1 cellular context compared by ENCODE assay signal in the genomic region with DNA sequence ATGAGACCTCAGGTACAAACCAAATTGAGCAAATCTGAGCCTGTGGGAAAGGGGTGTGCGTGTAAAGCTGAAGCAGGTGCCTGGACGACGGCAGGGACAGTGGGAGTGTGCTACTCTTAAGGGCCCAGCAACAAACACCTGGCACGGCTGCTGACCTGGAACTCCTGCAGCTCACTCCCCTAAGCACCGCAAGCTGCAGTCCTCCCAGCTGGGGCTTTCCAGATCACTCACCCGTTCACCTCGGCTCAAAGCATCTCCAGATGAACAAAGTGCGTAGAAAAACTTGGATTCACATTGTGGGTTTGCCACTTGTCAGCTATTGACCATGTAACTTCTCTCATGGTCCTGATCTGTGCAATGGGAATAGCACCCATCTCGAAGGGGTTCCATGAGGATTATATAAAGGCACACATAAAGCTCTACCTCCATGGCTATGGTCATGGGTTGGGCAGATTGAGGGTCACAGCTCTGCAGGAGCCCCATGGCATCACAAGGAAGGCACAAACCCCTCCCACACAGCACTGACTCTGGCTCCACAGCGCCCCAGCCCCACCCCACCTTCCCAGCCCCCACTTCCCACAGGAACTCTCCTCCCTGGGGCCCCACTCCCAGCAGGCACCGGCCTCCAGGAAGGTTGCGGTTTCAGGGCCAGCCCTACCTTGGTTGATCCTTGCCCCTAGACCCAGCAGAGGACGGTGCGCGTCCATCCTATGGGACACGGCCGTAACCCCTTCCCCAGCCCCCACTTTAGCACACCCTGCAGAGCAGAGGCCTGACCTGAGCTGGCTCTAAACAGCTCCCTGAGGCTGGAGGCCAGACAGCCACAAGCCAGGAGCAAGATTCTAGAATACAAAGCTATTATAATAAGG.
TF ChIP-seq lines count a peak whose summit lies in the region.

No MANE protein-coding gene starts in this region.

TF ChIP-seq in HepG2, 621 proteins besides CTCF, POLR2A, EP300 and RAD21 (continued from another document and continues in another):
- TF ChIP-seq, protein P1, sequence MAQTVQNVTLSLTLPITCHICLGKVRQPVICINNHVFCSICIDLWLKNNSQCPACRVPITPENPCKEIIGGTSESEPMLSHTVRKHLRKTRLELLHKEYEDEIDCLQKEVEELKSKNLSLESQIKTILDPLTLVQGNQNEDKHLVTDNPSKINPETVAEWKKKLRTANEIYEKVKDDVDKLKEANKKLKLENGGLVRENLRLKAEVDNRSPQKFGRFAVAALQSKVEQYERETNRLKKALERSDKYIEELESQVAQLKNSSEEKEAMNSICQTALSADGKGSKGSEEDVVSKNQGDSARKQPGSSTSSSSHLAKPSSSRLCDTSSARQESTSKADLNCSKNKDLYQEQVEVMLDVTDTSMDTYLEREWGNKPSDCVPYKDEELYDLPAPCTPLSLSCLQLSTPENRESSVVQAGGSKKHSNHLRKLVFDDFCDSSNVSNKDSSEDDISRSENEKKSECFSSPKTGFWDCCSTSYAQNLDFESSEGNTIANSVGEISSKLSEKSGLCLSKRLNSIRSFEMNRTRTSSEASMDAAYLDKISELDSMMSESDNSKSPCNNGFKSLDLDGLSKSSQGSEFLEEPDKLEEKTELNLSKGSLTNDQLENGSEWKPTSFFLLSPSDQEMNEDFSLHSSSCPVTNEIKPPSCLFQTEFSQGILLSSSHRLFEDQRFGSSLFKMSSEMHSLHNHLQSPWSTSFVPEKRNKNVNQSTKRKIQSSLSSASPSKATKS (CRISPR knock-in tag; IDR thresholded peaks at IDR 0.05), result no peak
- no peak for TF ChIP-seq ZBTB21 (CRISPR knock-in tag; IDR thresholded peaks at IDR 0.05)
- TF ChIP-seq ZNF607 (CRISPR knock-in tag; IDR thresholded peaks at IDR 0.05; ENCODE audit: borderline replicate concordance), result no peak
- 0 out of 2 replicates have a peak, but pooled peaks have one; percentile 43 for TF ChIP-seq KDM2A (CRISPR knock-in tag; IDR thresholded peaks at IDR 0.05; ENCODE audit: borderline replicate concordance, low read depth)
- TF ChIP-seq ZNF253 (CRISPR knock-in tag; IDR thresholded peaks at IDR 0.05; ENCODE audit: borderline replicate concordance), result no peak
- no peak for TF ChIP-seq EEA1 (CRISPR knock-in tag; IDR thresholded peaks at IDR 0.05; ENCODE audit: borderline replicate concordance)
- no peak for TF ChIP-seq SATB2 (CRISPR knock-in tag; IDR thresholded peaks at IDR 0.05)
- TF ChIP-seq ZNF703 (CRISPR knock-in tag; IDR thresholded peaks at IDR 0.05; ENCODE audit: borderline replicate concordance), result no peak
- TF ChIP-seq FOXO1 (CRISPR knock-in tag; IDR thresholded peaks at IDR 0.05), result no peak
- no peak for TF ChIP-seq ZNF264 (CRISPR knock-in tag; IDR thresholded peaks at IDR 0.05)
- no peak for TF ChIP-seq SP1 (IDR thresholded peaks at IDR 0.05)
- TF ChIP-seq SP1 (CRISPR knock-in tag; IDR thresholded peaks at IDR 0.05), result no peak
- no peak for TF ChIP-seq PPARG (CRISPR knock-in tag; conservative IDR thresholded peaks at IDR 0.05)
- peak; percentile 59 for TF ChIP-seq PHF21A (CRISPR knock-in tag; IDR thresholded peaks at IDR 0.05)
- TF ChIP-seq IKZF4 (CRISPR knock-in tag; IDR thresholded peaks at IDR 0.05; ENCODE audit: borderline replicate concordance, low read depth, not compliant biosample characterization), result no peak
- TF ChIP-seq, protein P2, sequence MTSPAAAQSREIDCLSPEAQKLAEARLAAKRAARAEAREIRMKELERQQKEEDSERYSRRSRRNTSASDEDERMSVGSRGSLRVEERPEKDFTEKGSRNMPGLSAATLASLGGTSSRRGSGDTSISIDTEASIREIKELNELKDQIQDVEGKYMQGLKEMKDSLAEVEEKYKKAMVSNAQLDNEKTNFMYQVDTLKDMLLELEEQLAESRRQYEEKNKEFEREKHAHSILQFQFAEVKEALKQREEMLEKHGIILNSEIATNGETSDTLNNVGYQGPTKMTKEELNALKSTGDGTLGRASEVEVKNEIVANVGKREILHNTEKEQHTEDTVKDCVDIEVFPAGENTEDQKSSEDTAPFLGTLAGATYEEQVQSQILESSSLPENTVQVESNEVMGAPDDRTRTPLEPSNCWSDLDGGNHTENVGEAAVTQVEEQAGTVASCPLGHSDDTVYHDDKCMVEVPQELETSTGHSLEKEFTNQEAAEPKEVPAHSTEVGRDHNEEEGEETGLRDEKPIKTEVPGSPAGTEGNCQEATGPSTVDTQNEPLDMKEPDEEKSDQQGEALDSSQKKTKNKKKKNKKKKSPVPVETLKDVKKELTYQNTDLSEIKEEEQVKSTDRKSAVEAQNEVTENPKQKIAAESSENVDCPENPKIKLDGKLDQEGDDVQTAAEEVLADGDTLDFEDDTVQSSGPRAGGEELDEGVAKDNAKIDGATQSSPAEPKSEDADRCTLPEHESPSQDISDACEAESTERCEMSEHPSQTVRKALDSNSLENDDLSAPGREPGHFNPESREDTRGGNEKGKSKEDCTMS (CRISPR knock-in tag; conservative IDR thresholded peaks at IDR 0.05), result no peak
- TF ChIP-seq SALL2 (CRISPR knock-in tag; IDR thresholded peaks at IDR 0.05), result no peak
- TF ChIP-seq, protein P3, sequence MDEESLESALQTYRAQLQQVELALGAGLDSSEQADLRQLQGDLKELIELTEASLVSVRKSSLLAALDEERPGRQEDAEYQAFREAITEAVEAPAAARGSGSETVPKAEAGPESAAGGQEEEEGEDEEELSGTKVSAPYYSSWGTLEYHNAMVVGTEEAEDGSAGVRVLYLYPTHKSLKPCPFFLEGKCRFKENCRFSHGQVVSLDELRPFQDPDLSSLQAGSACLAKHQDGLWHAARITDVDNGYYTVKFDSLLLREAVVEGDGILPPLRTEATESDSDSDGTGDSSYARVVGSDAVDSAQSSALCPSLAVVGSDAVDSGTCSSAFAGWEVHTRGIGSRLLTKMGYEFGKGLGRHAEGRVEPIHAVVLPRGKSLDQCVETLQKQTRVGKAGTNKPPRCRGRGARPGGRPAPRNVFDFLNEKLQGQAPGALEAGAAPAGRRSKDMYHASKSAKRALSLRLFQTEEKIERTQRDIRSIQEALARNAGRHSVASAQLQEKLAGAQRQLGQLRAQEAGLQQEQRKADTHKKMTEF (CRISPR knock-in tag; IDR thresholded peaks at IDR 0.05), result peak; percentile 36; the same call in 1 of the 2 replicates
- TF ChIP-seq, protein P4, sequence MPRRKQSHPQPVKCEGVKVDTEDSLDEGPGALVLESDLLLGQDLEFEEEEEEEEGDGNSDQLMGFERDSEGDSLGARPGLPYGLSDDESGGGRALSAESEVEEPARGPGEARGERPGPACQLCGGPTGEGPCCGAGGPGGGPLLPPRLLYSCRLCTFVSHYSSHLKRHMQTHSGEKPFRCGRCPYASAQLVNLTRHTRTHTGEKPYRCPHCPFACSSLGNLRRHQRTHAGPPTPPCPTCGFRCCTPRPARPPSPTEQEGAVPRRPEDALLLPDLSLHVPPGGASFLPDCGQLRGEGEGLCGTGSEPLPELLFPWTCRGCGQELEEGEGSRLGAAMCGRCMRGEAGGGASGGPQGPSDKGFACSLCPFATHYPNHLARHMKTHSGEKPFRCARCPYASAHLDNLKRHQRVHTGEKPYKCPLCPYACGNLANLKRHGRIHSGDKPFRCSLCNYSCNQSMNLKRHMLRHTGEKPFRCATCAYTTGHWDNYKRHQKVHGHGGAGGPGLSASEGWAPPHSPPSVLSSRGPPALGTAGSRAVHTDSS (CRISPR knock-in tag; conservative IDR thresholded peaks at IDR 0.05), result no peak
- no peak for TF ChIP-seq ZFP41 (CRISPR knock-in tag; IDR thresholded peaks at IDR 0.05; ENCODE audit: borderline replicate concordance)
- peak; percentile 40; the same call in 1 of the 2 replicates for TF ChIP-seq KDM6A (CRISPR knock-in tag; IDR thresholded peaks at IDR 0.05; ENCODE audit: low read depth)
- TF ChIP-seq SETDB1 (CRISPR knock-in tag; IDR thresholded peaks at IDR 0.05; ENCODE audit: borderline replicate concordance), result no peak
- TF ChIP-seq NR2F2 (IDR thresholded peaks at IDR 0.05; ENCODE audit: borderline replicate concordance, low read depth), result no peak; the same call in 1 of the 2 replicates
- TF ChIP-seq ZNF460 (CRISPR knock-in tag; IDR thresholded peaks at IDR 0.05; ENCODE audit: borderline replicate concordance), result no peak
- no peak for TF ChIP-seq ZNF792 (CRISPR knock-in tag; IDR thresholded peaks at IDR 0.05)
- TF ChIP-seq, protein P5, sequence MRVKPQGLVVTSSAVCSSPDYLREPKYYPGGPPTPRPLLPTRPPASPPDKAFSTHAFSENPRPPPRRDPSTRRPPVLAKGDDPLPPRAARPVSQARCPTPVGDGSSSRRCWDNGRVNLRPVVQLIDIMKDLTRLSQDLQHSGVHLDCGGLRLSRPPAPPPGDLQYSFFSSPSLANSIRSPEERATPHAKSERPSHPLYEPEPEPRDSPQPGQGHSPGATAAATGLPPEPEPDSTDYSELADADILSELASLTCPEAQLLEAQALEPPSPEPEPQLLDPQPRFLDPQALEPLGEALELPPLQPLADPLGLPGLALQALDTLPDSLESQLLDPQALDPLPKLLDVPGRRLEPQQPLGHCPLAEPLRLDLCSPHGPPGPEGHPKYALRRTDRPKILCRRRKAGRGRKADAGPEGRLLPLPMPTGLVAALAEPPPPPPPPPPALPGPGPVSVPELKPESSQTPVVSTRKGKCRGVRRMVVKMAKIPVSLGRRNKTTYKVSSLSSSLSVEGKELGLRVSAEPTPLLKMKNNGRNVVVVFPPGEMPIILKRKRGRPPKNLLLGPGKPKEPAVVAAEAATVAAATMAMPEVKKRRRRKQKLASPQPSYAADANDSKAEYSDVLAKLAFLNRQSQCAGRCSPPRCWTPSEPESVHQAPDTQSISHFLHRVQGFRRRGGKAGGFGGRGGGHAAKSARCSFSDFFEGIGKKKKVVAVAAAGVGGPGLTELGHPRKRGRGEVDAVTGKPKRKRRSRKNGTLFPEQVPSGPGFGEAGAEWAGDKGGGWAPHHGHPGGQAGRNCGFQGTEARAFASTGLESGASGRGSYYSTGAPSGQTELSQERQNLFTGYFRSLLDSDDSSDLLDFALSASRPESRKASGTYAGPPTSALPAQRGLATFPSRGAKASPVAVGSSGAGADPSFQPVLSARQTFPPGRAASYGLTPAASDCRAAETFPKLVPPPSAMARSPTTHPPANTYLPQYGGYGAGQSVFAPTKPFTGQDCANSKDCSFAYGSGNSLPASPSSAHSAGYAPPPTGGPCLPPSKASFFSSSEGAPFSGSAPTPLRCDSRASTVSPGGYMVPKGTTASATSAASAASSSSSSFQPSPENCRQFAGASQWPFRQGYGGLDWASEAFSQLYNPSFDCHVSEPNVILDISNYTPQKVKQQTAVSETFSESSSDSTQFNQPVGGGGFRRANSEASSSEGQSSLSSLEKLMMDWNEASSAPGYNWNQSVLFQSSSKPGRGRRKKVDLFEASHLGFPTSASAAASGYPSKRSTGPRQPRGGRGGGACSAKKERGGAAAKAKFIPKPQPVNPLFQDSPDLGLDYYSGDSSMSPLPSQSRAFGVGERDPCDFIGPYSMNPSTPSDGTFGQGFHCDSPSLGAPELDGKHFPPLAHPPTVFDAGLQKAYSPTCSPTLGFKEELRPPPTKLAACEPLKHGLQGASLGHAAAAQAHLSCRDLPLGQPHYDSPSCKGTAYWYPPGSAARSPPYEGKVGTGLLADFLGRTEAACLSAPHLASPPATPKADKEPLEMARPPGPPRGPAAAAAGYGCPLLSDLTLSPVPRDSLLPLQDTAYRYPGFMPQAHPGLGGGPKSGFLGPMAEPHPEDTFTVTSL (CRISPR knock-in tag; IDR thresholded peaks at IDR 0.05; ENCODE audit: borderline replicate concordance), result no peak
- no peak for TF ChIP-seq KLF9 (CRISPR knock-in tag; IDR thresholded peaks at IDR 0.05; ENCODE audit: low read depth)
- no peak for TF ChIP-seq RBAK (CRISPR knock-in tag; IDR thresholded peaks at IDR 0.05)
- TF ChIP-seq, protein P6, sequence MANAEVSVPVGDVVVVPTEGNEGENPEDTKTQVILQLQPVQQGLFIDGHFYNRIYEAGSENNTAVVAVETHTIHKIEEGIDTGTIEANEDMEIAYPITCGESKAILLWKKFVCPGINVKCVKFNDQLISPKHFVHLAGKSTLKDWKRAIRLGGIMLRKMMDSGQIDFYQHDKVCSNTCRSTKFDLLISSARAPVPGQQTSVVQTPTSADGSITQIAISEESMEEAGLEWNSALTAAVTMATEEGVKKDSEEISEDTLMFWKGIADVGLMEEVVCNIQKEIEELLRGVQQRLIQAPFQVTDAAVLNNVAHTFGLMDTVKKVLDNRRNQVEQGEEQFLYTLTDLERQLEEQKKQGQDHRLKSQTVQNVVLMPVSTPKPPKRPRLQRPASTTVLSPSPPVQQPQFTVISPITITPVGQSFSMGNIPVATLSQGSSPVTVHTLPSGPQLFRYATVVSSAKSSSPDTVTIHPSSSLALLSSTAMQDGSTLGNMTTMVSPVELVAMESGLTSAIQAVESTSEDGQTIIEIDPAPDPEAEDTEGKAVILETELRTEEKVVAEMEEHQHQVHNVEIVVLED (CRISPR knock-in tag; IDR thresholded peaks at IDR 0.05; ENCODE audit: borderline replicate concordance), result no peak
- no peak for TF ChIP-seq HMGA1 (CRISPR knock-in tag; conservative IDR thresholded peaks at IDR 0.05)
- TF ChIP-seq ZNF382 (CRISPR knock-in tag; IDR thresholded peaks at IDR 0.05; ENCODE audit: borderline replicate concordance), result no peak
- TF ChIP-seq ZNF354B (CRISPR knock-in tag; IDR thresholded peaks at IDR 0.05), result no peak
- TF ChIP-seq ZNF224 (CRISPR knock-in tag; IDR thresholded peaks at IDR 0.05), result peak; percentile 70; the same call in 1 of the 2 replicates
- TF ChIP-seq, protein P7, sequence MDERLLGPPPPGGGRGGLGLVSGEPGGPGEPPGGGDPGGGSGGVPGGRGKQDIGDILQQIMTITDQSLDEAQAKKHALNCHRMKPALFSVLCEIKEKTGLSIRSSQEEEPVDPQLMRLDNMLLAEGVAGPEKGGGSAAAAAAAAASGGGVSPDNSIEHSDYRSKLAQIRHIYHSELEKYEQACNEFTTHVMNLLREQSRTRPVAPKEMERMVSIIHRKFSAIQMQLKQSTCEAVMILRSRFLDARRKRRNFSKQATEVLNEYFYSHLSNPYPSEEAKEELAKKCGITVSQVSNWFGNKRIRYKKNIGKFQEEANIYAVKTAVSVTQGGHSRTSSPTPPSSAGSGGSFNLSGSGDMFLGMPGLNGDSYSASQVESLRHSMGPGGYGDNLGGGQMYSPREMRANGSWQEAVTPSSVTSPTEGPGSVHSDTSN (CRISPR knock-in tag; IDR thresholded peaks at IDR 0.05), result no peak
- TF ChIP-seq RORA (CRISPR knock-in tag; IDR thresholded peaks at IDR 0.05), result no peak
- no peak for TF ChIP-seq FLYWCH1 (CRISPR knock-in tag; IDR thresholded peaks at IDR 0.05)
- TF ChIP-seq, protein P8, sequence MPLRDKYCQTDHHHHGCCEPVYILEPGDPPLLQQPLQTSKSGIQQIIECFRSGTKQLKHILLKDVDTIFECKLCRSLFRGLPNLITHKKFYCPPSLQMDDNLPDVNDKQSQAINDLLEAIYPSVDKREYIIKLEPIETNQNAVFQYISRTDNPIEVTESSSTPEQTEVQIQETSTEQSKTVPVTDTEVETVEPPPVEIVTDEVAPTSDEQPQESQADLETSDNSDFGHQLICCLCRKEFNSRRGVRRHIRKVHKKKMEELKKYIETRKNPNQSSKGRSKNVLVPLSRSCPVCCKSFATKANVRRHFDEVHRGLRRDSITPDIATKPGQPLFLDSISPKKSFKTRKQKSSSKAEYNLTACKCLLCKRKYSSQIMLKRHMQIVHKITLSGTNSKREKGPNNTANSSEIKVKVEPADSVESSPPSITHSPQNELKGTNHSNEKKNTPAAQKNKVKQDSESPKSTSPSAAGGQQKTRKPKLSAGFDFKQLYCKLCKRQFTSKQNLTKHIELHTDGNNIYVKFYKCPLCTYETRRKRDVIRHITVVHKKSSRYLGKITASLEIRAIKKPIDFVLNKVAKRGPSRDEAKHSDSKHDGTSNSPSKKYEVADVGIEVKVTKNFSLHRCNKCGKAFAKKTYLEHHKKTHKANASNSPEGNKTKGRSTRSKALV (CRISPR knock-in tag; IDR thresholded peaks at IDR 0.05), result no peak
- TF ChIP-seq SMAD3 (CRISPR knock-in tag; IDR thresholded peaks at IDR 0.05), result no peak
- TF ChIP-seq HDAC2 (CRISPR knock-in tag; IDR thresholded peaks at IDR 0.05), result peak; percentile 54; the same call in 1 of the 2 replicates
- no peak for TF ChIP-seq ZSCAN31 (CRISPR knock-in tag; IDR thresholded peaks at IDR 0.05; ENCODE audit: low read depth)
